ENCODE assay signal across 8 cellular contexts in the genomic region with DNA sequence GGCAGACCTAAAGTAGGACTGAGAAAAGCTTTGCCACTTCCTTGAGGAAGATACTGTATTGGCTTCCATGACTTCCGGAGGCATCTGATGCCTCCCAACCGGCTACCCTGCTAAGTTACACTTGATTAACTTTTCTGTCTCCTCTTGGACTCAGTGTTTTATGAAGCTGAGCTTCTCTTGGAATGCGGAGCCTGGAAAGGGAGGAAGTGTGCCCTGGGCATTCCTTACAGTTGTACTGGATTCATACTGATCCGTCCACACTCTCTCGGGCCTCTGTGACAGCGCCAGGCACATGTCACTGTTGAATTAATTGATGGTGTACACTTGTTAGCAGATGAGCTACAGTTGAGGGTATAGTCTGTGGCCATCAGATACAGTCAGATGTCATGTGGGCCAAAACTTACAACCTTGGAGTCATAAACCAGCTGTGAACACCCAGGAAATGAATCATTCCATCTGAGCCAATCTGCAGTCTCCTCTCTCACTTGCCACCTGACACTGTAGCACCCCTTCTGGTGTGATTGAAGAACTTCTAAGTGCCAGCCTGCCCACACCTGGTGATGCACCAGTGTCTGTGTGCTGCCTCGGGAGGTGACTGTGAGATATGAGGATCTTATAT.
DNase-seq lines count a peak whose midpoint lies in the region; ATAC-seq and TF ChIP-seq lines count a peak whose summit lies in the region.

No MANE protein-coding gene starts in this region.

- no peaks in the 10 kb centered on the region for H3K36me3 Mint-ChIP-seq in memory B cell

- no peaks in the 10 kb centered on the region for H3K9me3 Mint-ChIP-seq in memory B cell

- no peaks in the 10 kb centered on the region for H3K27me3 ChIP-seq in testis

- ATAC-seq in GM21786 (IDR thresholded peaks at IDR 0.05; ENCODE audit: unreplicated experiment), result peak; percentile 80
- peak; percentile 53 for ATAC-seq in memory B cell (ENCODE audit: low read depth)

- 76 to 90% methylated on average over 7 of the region's 7 CpGs for WGBS in testis, 2 donors

- DNase-seq in RPMI8226 (peak; percentile 61), memory B cell (ENCODE audit: low spot score in 2 of 2) (no peak), DMS153 (lab: John Stamatoyannopoulos, UW) (no peak), testis (no peak), NCI-H2227 (lab: John Stamatoyannopoulos, UW; ENCODE audit: unreplicated experiment) (no peak), SKM-1 (lab: John Stamatoyannopoulos, UW; ENCODE audit: unreplicated experiment) (no peak)

- no peak overlapping the region for H3K27ac ChIP-seq in testis

- H3K27ac Mint-ChIP-seq in memory B cell, result no peak overlapping the region

- intact Hi-C loops in testis (cut with DNase I; ENCODE audit: low total_unique reads), result no loop called here

- H3K36me3 ChIP-seq in testis (ENCODE audit: low read depth, missing control alignments), result no peaks in the 10 kb centered on the region

- H3K9me3 ChIP-seq in testis, result no peaks in the 10 kb centered on the region

- TF ChIP-seq CTCF in GM12872 (IDR thresholded peaks at IDR 0.05; ENCODE audit: insufficient read depth, low read depth, low read length), result peak; percentile 46; the same call in 1 of the 3 replicates
- TF ChIP-seq CTCF in testis (IDR thresholded peaks at IDR 0.05), result no peak

- TF ChIP-seq POLR2A in testis (IDR thresholded peaks at IDR 0.05), result no peak

- peaks cover 8% of the 10 kb centered on the region for H3K27me3 Mint-ChIP-seq in memory B cell

- no peaks in the 10 kb centered on the region for H3K4me1 ChIP-seq in testis

- H3K4me3 Mint-ChIP-seq in memory B cell, result no peak overlapping the region

- no peaks in the 10 kb centered on the region for H3K4me1 Mint-ChIP-seq in memory B cell

- no peak overlapping the region for H3K4me3 ChIP-seq in testis
